ENCODE assay signal across 17 cellular contexts in genomic region chr4:78396613-78397291, GRCh38.
DNase-seq lines count a peak whose midpoint lies in the region; ATAC-seq and TF ChIP-seq lines count a peak whose summit lies in the region.
"Had no signal": no experiment of that assay in that cellular context is flagged by ENCODE, and none has a peak within 500 bp of the region (broad histone marks: within the 10 kb centered on the region; RNA-seq: fewer than 3 reads in every experiment).

No MANE protein-coding gene starts in this region.

- no CpG with 5 or more reads among the region's 4 CpGs for WGBS in H9 (ENCODE audit: extremely low coverage, insufficient read length, low lambda C conversion rate)
- 74% methylated on average over 4 of the region's 4 CpGs for WGBS in HUES64
- 86 to 100% methylated on average over 1 to 4 of the region's 4 CpGs for WGBS in endodermal cell (ENCODE audit: insufficient coverage in 1 of 2, insufficient read length in 1 of 2), 2 experiments
- WGBS in body of pancreas, 2 donors, result 78% methylated on average over 4 of the region's 4 CpGs

- peak overlapping the region; percentile 56 for H3K4me2 ChIP-seq in H9 (ENCODE audit: insufficient read depth, insufficient read length, low read length)
- H3K4me2 ChIP-seq: A549 had no signal

- H3K27ac ChIP-seq in H9 (ENCODE audit: insufficient read length, low read depth, low read length), result no peak overlapping the region
- H3K27ac ChIP-seq in HUES64 (ENCODE audit: low read depth, low read length), result peak overlapping the region; percentile 68; the same call in 1 of the 2 replicates
- H3K27ac ChIP-seq in endodermal cell (ENCODE audit: low read depth, low read length), result no peak overlapping the region
- H3K27ac ChIP-seq in body of pancreas, result no peak overlapping the region
- H3K27ac ChIP-seq: A549, C4-2B, GM23248 had no signal

- peaks cover 32 to 43% (median 33%) of the 10 kb centered on the region in 3 experiments for H3K36me3 Mint-ChIP-seq in H9 (ENCODE audit: insufficient read depth in 1 of 3, low read depth in 3 of 3)
- peaks cover 48% of the 10 kb centered on the region for H3K36me3 Mint-ChIP-seq in endodermal cell (ENCODE audit: low read depth)
- peaks cover 44% of the 10 kb centered on the region for H3K36me3 Mint-ChIP-seq in progenitor cell of endocrine pancreas (ENCODE audit: insufficient read depth)
- no peaks in the 10 kb centered on the region for H3K36me3 Mint-ChIP-seq in activated T-cell treated with anti-CD3 and anti-CD28 coated beads, Interleukin-2, amount 50 U/mL, for 24 hours (ENCODE audit: low read depth)
- H3K36me3 Mint-ChIP-seq: CD4-positive, alpha-beta memory T cell had no signal

- no peak overlapping the region for H2AFZ ChIP-seq in H9 (ENCODE audit: low read length)
- H2AFZ ChIP-seq: GM23248 had no signal

- H3K27me3 ChIP-seq in H9 (ENCODE audit: insufficient read depth, low read length) (no peaks in the 10 kb centered on the region), HUES64 (ENCODE audit: insufficient read depth, low read length) (no peaks in the 10 kb centered on the region), endodermal cell (ENCODE audit: control insufficient read depth, insufficient read depth, low read length, poor library complexity, severe bottlenecking) (no peaks in the 10 kb centered on the region), body of pancreas (no peaks in the 10 kb centered on the region)
- H3K27me3 ChIP-seq: BE2C had no signal

- H3K9me3 ChIP-seq in H9 (ENCODE audit: control insufficient read depth, low read depth, low read length), result no peaks in the 10 kb centered on the region
- H3K9me3 ChIP-seq in HUES64 (ENCODE audit: insufficient read depth, low read depth, low read length), result peaks cover 13% of the 10 kb centered on the region
- H3K9me3 ChIP-seq in endodermal cell (ENCODE audit: control insufficient read depth, low read length), result peaks cover 17% of the 10 kb centered on the region
- H3K9me3 ChIP-seq in body of pancreas, result no peaks in the 10 kb centered on the region
- H3K9me3 ChIP-seq: BE2C, HAP-1 had no signal

- H3K4me1 Mint-ChIP-seq in H9 (peaks cover 17 to 18% of the 10 kb centered on the region in 2 experiments), endodermal cell (peaks cover 3% of the 10 kb centered on the region), progenitor cell of endocrine pancreas (ENCODE audit: low read depth) (peaks cover 6% of the 10 kb centered on the region)
- no peaks in the 10 kb centered on the region for H3K4me1 Mint-ChIP-seq in activated T-cell treated with anti-CD3 and anti-CD28 coated beads, Interleukin-2, amount 50 U/mL, for 24 hours (ENCODE audit: low read depth)
- H3K4me1 Mint-ChIP-seq: CD4-positive, alpha-beta memory T cell had no signal

- H3K79me2 ChIP-seq in H9 (ENCODE audit: insufficient read depth, low read length), result no peaks in the 10 kb centered on the region

- no peak overlapping the region for H3K23ac ChIP-seq in H9 (ENCODE audit: insufficient read length, low read depth, low read length)

- H3K27me3 Mint-ChIP-seq in H9 (ENCODE audit: low read depth) (no peaks in the 10 kb centered on the region), endodermal cell (ENCODE audit: insufficient read depth) (no peaks in the 10 kb centered on the region), progenitor cell of endocrine pancreas (no peaks in the 10 kb centered on the region)
- peaks cover 19% of the 10 kb centered on the region for H3K27me3 Mint-ChIP-seq in activated T-cell treated with anti-CD3 and anti-CD28 coated beads, Interleukin-2, amount 50 U/mL, for 24 hours

- DNase-seq in H9 (no peak), endodermal cell (no peak), progenitor cell of endocrine pancreas (ENCODE audit: low spot score, unreplicated experiment) (no peak), body of pancreas (no peak)
- DNase-seq in activated T-cell treated with anti-CD3 and anti-CD28 coated beads, Interleukin-2, amount 50 U/mL, for 24 hours, result no peak
- DNase-seq: BE2C; CD4-positive, alpha-beta memory T cell; DMS79; EL; GM23248; HFFc6; Karpas-422 had no signal

- no peaks in the 10 kb centered on the region for H3K23me2 ChIP-seq in H9 (ENCODE audit: insufficient read length, low read depth, low read length, poor library complexity, severe bottlenecking)

- no peak overlapping the region for H4K91ac ChIP-seq in H9 (ENCODE audit: insufficient read length, low read depth, low read length)

- no peak overlapping the region for H4K8ac ChIP-seq in H9 (replicated peaks; ENCODE audit: insufficient read length, low read depth, low read length)

- no peak overlapping the region for H2BK15ac ChIP-seq in H9 (ENCODE audit: low read depth, low read length)

- no peak overlapping the region for H3T11ph ChIP-seq in H9 (ENCODE audit: low read length)

- H4K20me1 ChIP-seq in H9 (ENCODE audit: control insufficient read depth, insufficient read depth, insufficient read length), result no peaks in the 10 kb centered on the region

- H2BK12ac ChIP-seq in H9 (ENCODE audit: insufficient read length, low read depth, low read length), result no peak overlapping the region

- intact Hi-C loops in body of pancreas (cut with DNase I), result no loop called here

- H2BK120ac ChIP-seq in H9 (ENCODE audit: low read depth, low read length, poor library complexity, severe bottlenecking), result no peak overlapping the region

- H2BK5ac ChIP-seq in H9 (ENCODE audit: insufficient read length, low read length), result no peak overlapping the region

- H3K27ac Mint-ChIP-seq in H9 (peak overlapping the region; percentile 65 to 94 (median 89); a peak in 6 of 7 replicates), endodermal cell (peak overlapping the region; percentile 73), progenitor cell of endocrine pancreas (peak overlapping the region; percentile 79)
- no peak overlapping the region for H3K27ac Mint-ChIP-seq in activated T-cell treated with anti-CD3 and anti-CD28 coated beads, Interleukin-2, amount 50 U/mL, for 24 hours
- H3K27ac Mint-ChIP-seq: CD4-positive, alpha-beta memory T cell; HFFc6 had no signal

- TF ChIP-seq POLR2A in body of pancreas (IDR thresholded peaks at IDR 0.05), result no peak

- H2BK20ac ChIP-seq in H9 (ENCODE audit: low read depth, low read length, poor library complexity, severe bottlenecking), result no peak overlapping the region

- peak overlapping the region; percentile 2 to 4; a peak in 2 of 5 replicates for H3K4me3 Mint-ChIP-seq in H9
- no peak overlapping the region for H3K4me3 Mint-ChIP-seq in endodermal cell
- no peak overlapping the region for H3K4me3 Mint-ChIP-seq in progenitor cell of endocrine pancreas (ENCODE audit: low read depth)
- H3K4me3 Mint-ChIP-seq in activated T-cell treated with anti-CD3 and anti-CD28 coated beads, Interleukin-2, amount 50 U/mL, for 24 hours, result no peak overlapping the region
- H3K4me3 Mint-ChIP-seq: CD4-positive, alpha-beta memory T cell; HFFc6 had no signal

- no peak overlapping the region for H2AK5ac ChIP-seq in H9 (ENCODE audit: insufficient read length, low read length)

- no peak overlapping the region for H3K56ac ChIP-seq in H9 (ENCODE audit: insufficient read length, low read depth, low read length)

- TF ChIP-seq CTCF in H9 (conservative IDR thresholded peaks at IDR 0.05) (no peak), endodermal cell (conservative IDR thresholded peaks at IDR 0.05) (no peak), progenitor cell of endocrine pancreas (IDR thresholded peaks at IDR 0.05; ENCODE audit: unreplicated experiment) (no peak), body of pancreas (IDR thresholded peaks at IDR 0.05) (no peak)

- no peaks in the 10 kb centered on the region for H3K79me1 ChIP-seq in H9 (ENCODE audit: insufficient read depth, low read depth, low read length, poor library complexity, severe bottlenecking)

- H3K9me3 Mint-ChIP-seq in H9 (peaks cover 15 to 16% of the 10 kb centered on the region in 2 experiments), endodermal cell (peaks cover 15% of the 10 kb centered on the region), progenitor cell of endocrine pancreas (ENCODE audit: low read depth) (peaks cover 17% of the 10 kb centered on the region)
- peaks cover 18% of the 10 kb centered on the region for H3K9me3 Mint-ChIP-seq in activated T-cell treated with anti-CD3 and anti-CD28 coated beads, Interleukin-2, amount 50 U/mL, for 24 hours

- ATAC-seq in body of pancreas, result no peak
- ATAC-seq in HG02981 (IDR thresholded peaks at IDR 0.05; ENCODE audit: unreplicated experiment), result no peak
- ATAC-seq: A549 had no signal

- H3K4ac ChIP-seq in H9 (ENCODE audit: low read depth, low read length), result no peak overlapping the region

- H3K4me3 ChIP-seq in HUES64 (ENCODE audit: low read length), result peak overlapping the region; percentile 2; the same call in 1 of the 2 replicates
- H3K4me3 ChIP-seq in endodermal cell (ENCODE audit: low read length), result no peak overlapping the region
- H3K4me3 ChIP-seq in body of pancreas, result no peak overlapping the region
- H3K4me3 ChIP-seq: A549, GM23248, HAP-1 had no signal

- H3K4me1 ChIP-seq in H9 (ENCODE audit: insufficient read depth, low read length) (peaks cover 7% of the 10 kb centered on the region; the same call in 1 of the 2 replicates), HUES64 (ENCODE audit: insufficient read depth, low read length) (peaks cover 14% of the 10 kb centered on the region), endodermal cell (ENCODE audit: control insufficient read depth, insufficient read depth, low read length) (no peaks in the 10 kb centered on the region), body of pancreas (no peaks in the 10 kb centered on the region)
- H3K4me1 ChIP-seq: A549, BE2C, HAP-1 had no signal

- H3K36me3 ChIP-seq in HUES64 (ENCODE audit: insufficient read depth, low read length), result peaks cover 15% of the 10 kb centered on the region
- H3K36me3 ChIP-seq in endodermal cell (ENCODE audit: control insufficient read depth, insufficient read depth, low read length), result peaks cover 18% of the 10 kb centered on the region
- peaks cover 0 to 1% of the 10 kb centered on the region in 2 donors for H3K36me3 ChIP-seq in body of pancreas (replicated peaks in 1 of 2; ENCODE audit: insufficient read depth in 1 of 2, low read depth in 2 of 2)
- H3K36me3 ChIP-seq: HAP-1 had no signal

- H4K5ac ChIP-seq in H9 (ENCODE audit: insufficient read length, low read depth, low read length), result no peak overlapping the region

- no peak overlapping the region for H3K14ac ChIP-seq in H9 (ENCODE audit: insufficient read depth, low read length)

- H3K9ac ChIP-seq in H9 (ENCODE audit: extremely low read depth, insufficient read length, low read length) (no peak overlapping the region), HUES64 (ENCODE audit: low read depth, low read length) (no peak overlapping the region), endodermal cell (ENCODE audit: extremely low read depth, low read length, poor library complexity, severe bottlenecking) (no peak overlapping the region)
- H3K9ac ChIP-seq: GM23248 had no signal

- H3K18ac ChIP-seq in H9 (ENCODE audit: insufficient read length, low read depth, low read length), result no peak overlapping the region

Comparison
In these comparisons a context has a peak if more than half of its experiments do, and no peak if none do; other contexts are left out.
1. H3K4me3 Mint-ChIP-seq: peak in H9 (2 of 2); none in endodermal cell (single experiment), progenitor cell of endocrine pancreas (single experiment) and activated T-cell treated with anti-CD3 and anti-CD28 coated beads, Interleukin-2, amount 50 U/mL, for 24 hours (single experiment).